Comparison of ENCODE assay signal across 7 cellular contexts in the genomic region with DNA sequence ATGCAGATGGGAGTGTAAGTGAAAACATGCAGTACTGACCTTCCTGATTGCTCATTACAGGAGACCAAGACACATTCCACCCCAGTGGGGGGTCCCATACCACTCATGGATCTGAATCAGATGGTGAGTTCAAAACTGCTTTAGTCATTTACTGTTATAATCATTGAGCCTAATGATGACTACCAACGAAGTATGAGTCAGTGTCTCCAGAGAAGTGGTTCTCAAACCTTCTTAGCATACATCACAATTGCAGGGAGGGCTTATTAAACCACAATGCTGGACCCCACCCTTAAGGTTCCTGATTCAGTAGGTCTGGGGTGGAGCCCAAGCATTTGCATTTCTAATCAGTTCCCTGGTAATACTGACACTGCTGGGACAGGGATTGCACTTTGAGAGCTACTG.
DNase-seq lines count a peak whose midpoint lies in the region; ATAC-seq and TF ChIP-seq lines count a peak whose summit lies in the region.

No MANE protein-coding gene starts in this region.

- H3K4me3 ChIP-seq in HCT116 (replicated peaks in 1 of 2; ENCODE audit: low read depth in 1 of 2, low read length in 2 of 2): no peak overlapping the region
- no peak overlapping the region for H3K4me3 ChIP-seq in fibroblast of villous mesenchyme (ENCODE audit: low read depth, low read length)

- H3K9ac ChIP-seq in HCT116 (ENCODE audit: low read length): no peak overlapping the region

- H3K4me1 ChIP-seq in HCT116 (ENCODE audit: control insufficient read depth in 1 of 2, insufficient read depth in 2 of 2, low read length in 2 of 2): peaks cover 16 to 44% of the 10 kb centered on the region in 2 experiments

- peak overlapping the region; percentile 35 for H3K4me2 ChIP-seq in HCT116 (ENCODE audit: low read length)

- no peaks in the 10 kb centered on the region for H3K27me3 ChIP-seq in HCT116 (ENCODE audit: insufficient read depth, low read length)

- no TSS peak for BruUV-seq in HCT116 (replicated peaks; lab: Mats Ljungman, UMichigan)

- H3K9me2 ChIP-seq in HCT116 (ENCODE audit: insufficient read depth): no peaks in the 10 kb centered on the region

- H3K79me2 ChIP-seq in HCT116 (ENCODE audit: insufficient read depth, low read length): peaks cover 5% of the 10 kb centered on the region; the same call in 1 of the 2 replicates

- H3K27ac ChIP-seq in HCT116 (ENCODE audit: low read depth, low read length): peak overlapping the region; percentile 43; the same call in 1 of the 2 replicates

- H2AFZ ChIP-seq in HCT116 (ENCODE audit: low read depth, low read length, poor library complexity, severe bottlenecking): no peak overlapping the region

- ATAC-seq in HCT116 (peak; percentile 71), HG02623 (IDR thresholded peaks at IDR 0.05; ENCODE audit: unreplicated experiment) (no peak)

- DNase-seq in HCT116 (ENCODE audit: low read depth, low spot score) (peak; percentile 74), fibroblast of villous mesenchyme (ENCODE audit: low read depth) (peak; percentile 57), NCI-H1436 (lab: John Stamatoyannopoulos, UW) (no peak), DMS114 treated with DMSO at 0.1 percent for 48 hours (lab: John Stamatoyannopoulos, UW; ENCODE audit: unreplicated experiment) (no peak)
- peak; percentile 38 to 41 for DNase-seq in activated CD4-positive, alpha-beta T cell treated with anti-CD3 and anti-CD28 coated beads, Interleukin-2, amount 50 U/mL, for 4 hours
- DNase-seq in stimulated activated CD8-positive, alpha-beta memory T cell treated with anti-CD3 and anti-CD28 coated beads, Interleukin-2, amount 100 ng/mL, for 48 hours (ENCODE audit: low read depth in 2 of 2): peak; percentile 7 to 30

- H4K20me1 ChIP-seq in HCT116 (ENCODE audit: insufficient read depth): no peaks in the 10 kb centered on the region

- TF ChIP-seq CTCF in HCT116 (IDR thresholded peaks at IDR 0.05 in 2 of 3, conservative IDR thresholded peaks at IDR 0.05 in 1 of 3; ENCODE audit: borderline replicate concordance in 1 of 3, insufficient read depth in 1 of 3, low read depth in 2 of 3, low read length in 2 of 3) (no peak), fibroblast of villous mesenchyme (IDR thresholded peaks at IDR 0.05; ENCODE audit: insufficient read depth, low read depth, low read length) (no peak)

- peaks cover 47 to 64% of the 10 kb centered on the region in 2 experiments for H3K36me3 ChIP-seq in HCT116 (ENCODE audit: control insufficient read depth in 1 of 2, insufficient read depth in 2 of 2, low read length in 2 of 2)

- intact Hi-C loops in HCT116 (cut with micrococcal nuclease): no loop called here

- POLR2A ChIA-PET in HCT116 (lab: Charles Lee): no interaction called here

- no peak for TF ChIP-seq POLR2A in HCT116 (IDR thresholded peaks at IDR 0.05; ENCODE audit: borderline replicate concordance, extremely low read depth, insufficient read depth, insufficient read length)

- CTCF ChIA-PET in HCT116 (lab: Charles Lee): no interaction called here

- RAD21 ChIA-PET in HCT116 (lab: Charles Lee; ENCODE audit: low non-redundant PET in 1 of 2, low total read pairs in 2 of 2, uncharacterized antibody in 2 of 2, unreplicated experiment in 2 of 2): no interaction called here

- TF ChIP-seq RAD21 in HCT116 (IDR thresholded peaks at IDR 0.05; ENCODE audit: low read depth): no peak

- no peaks in the 10 kb centered on the region for H3K9me3 ChIP-seq in HCT116 (ENCODE audit: control insufficient read depth in 1 of 2, insufficient read depth in 1 of 2, low read depth in 1 of 2, low read length in 2 of 2)

TF ChIP-seq in HCT116, 20 proteins besides CTCF, POLR2A, EP300 and RAD21:
- TF ChIP-seq YY1 (IDR thresholded peaks at IDR 0.05; ENCODE audit: extremely low read depth, insufficient replicate concordance, low read depth, low read length) (no peak), SRF (IDR thresholded peaks at IDR 0.05; ENCODE audit: low read depth) (no peak), SP1 (IDR thresholded peaks at IDR 0.05; ENCODE audit: low read depth) (peak; percentile 75), JUND (IDR thresholded peaks at IDR 0.05) (peak; percentile 78), EGR1 (IDR thresholded peaks at IDR 0.05; ENCODE audit: low read depth) (no peak), SIN3A (IDR thresholded peaks at IDR 0.05; ENCODE audit: low read depth) (peak; percentile 57), TCF7L2 (IDR thresholded peaks at IDR 0.05; ENCODE audit: borderline replicate concordance, extremely low read depth, insufficient read depth, insufficient read length) (no peak), EZH2phosphoT487 (IDR thresholded peaks at IDR 0.05; ENCODE audit: borderline replicate concordance) (no peak), POLR2AphosphoS5 (IDR thresholded peaks at IDR 0.05; ENCODE audit: low read depth, low read length) (no peak), ZFX (IDR thresholded peaks at IDR 0.05) (no peak), FOSL1 (IDR thresholded peaks at IDR 0.05; ENCODE audit: low read depth) (peak; percentile 78), ELF1 (IDR thresholded peaks at IDR 0.05; ENCODE audit: borderline replicate concordance, low read depth) (no peak), EZH2 (IDR thresholded peaks at IDR 0.05) (no peak), CEBPB (IDR thresholded peaks at IDR 0.05; ENCODE audit: low read depth) (0 out of 2 replicates have a peak, but pooled peaks have one; percentile 35), ZNF274 (IDR thresholded peaks at IDR 0.05; ENCODE audit: low read depth, low read length) (no peak), CBX3 (IDR thresholded peaks at IDR 0.05; ENCODE audit: low read depth) (peak; percentile 64; the same call in 1 of the 2 replicates)
- TF ChIP-seq, protein P1, sequence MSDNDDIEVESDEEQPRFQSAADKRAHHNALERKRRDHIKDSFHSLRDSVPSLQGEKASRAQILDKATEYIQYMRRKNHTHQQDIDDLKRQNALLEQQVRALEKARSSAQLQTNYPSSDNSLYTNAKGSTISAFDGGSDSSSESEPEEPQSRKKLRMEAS (IDR thresholded peaks at IDR 0.05): peak; percentile 51
- TF ChIP-seq, protein P2, sequence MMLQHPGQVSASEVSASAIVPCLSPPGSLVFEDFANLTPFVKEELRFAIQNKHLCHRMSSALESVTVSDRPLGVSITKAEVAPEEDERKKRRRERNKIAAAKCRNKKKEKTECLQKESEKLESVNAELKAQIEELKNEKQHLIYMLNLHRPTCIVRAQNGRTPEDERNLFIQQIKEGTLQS (IDR thresholded peaks at IDR 0.05): no peak; the same call in 1 of the 2 replicates
- TF ChIP-seq, protein P3, sequence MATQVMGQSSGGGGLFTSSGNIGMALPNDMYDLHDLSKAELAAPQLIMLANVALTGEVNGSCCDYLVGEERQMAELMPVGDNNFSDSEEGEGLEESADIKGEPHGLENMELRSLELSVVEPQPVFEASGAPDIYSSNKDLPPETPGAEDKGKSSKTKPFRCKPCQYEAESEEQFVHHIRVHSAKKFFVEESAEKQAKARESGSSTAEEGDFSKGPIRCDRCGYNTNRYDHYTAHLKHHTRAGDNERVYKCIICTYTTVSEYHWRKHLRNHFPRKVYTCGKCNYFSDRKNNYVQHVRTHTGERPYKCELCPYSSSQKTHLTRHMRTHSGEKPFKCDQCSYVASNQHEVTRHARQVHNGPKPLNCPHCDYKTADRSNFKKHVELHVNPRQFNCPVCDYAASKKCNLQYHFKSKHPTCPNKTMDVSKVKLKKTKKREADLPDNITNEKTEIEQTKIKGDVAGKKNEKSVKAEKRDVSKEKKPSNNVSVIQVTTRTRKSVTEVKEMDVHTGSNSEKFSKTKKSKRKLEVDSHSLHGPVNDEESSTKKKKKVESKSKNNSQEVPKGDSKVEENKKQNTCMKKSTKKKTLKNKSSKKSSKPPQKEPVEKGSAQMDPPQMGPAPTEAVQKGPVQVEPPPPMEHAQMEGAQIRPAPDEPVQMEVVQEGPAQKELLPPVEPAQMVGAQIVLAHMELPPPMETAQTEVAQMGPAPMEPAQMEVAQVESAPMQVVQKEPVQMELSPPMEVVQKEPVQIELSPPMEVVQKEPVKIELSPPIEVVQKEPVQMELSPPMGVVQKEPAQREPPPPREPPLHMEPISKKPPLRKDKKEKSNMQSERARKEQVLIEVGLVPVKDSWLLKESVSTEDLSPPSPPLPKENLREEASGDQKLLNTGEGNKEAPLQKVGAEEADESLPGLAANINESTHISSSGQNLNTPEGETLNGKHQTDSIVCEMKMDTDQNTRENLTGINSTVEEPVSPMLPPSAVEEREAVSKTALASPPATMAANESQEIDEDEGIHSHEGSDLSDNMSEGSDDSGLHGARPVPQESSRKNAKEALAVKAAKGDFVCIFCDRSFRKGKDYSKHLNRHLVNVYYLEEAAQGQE (IDR thresholded peaks at IDR 0.05; ENCODE audit: low read depth): no peak
- TF ChIP-seq, protein P4, sequence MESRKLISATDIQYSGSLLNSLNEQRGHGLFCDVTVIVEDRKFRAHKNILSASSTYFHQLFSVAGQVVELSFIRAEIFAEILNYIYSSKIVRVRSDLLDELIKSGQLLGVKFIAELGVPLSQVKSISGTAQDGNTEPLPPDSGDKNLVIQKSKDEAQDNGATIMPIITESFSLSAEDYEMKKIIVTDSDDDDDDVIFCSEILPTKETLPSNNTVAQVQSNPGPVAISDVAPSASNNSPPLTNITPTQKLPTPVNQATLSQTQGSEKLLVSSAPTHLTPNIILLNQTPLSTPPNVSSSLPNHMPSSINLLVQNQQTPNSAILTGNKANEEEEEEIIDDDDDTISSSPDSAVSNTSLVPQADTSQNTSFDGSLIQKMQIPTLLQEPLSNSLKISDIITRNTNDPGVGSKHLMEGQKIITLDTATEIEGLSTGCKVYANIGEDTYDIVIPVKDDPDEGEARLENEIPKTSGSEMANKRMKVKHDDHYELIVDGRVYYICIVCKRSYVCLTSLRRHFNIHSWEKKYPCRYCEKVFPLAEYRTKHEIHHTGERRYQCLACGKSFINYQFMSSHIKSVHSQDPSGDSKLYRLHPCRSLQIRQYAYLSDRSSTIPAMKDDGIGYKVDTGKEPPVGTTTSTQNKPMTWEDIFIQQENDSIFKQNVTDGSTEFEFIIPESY (IDR thresholded peaks at IDR 0.05; ENCODE audit: extremely low read depth, insufficient replicate concordance, low read length): no peak

Comparison
In these comparisons a context has a peak if more than half of its experiments do, and no peak if none do; other contexts are left out.
1. DNase-seq: peak in HCT116 (single experiment), activated CD4-positive, alpha-beta T cell treated with anti-CD3 and anti-CD28 coated beads, Interleukin-2, amount 50 U/mL, for 4 hours (2 of 2), fibroblast of villous mesenchyme (single experiment) and stimulated activated CD8-positive, alpha-beta memory T cell treated with anti-CD3 and anti-CD28 coated beads, Interleukin-2, amount 100 ng/mL, for 48 hours (2 of 2); none in NCI-H1436 (single experiment) and DMS114 treated with DMSO at 0.1 percent for 48 hours (single experiment).